ENCODE assay signal across 2 cellular contexts in the genomic region with DNA sequence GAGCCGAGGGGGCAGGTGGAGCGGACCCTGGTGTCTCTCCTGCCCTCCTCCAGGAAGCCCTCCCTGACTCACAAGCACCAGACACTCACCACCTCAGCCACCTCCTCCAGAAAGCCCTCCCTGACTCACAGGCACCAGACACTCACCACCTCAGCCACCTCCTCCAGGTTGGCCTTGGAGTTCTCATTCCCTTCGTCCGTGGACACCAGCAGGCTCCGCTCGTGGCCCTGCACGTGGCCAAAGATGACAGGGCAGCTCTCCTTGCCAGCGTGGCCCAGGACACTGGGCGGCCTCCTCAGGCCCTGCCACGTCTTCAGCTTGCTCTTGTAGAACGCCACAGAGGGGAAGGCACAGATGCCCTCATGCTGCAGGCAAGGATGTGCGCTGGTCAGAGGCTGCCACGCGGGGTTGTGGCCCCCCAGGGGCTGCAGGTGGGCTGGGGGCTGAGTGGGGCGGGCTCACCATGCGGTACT.
TF ChIP-seq lines count a peak whose summit lies in the region.

No MANE protein-coding gene starts in this region.

TF ChIP-seq in IMR-90, 13 proteins besides CTCF, POLR2A, EP300 and RAD21:
- TF ChIP-seq FOS (IDR thresholded peaks at IDR 0.05; ENCODE audit: low read depth, low read length) (no peak), MAZ (IDR thresholded peaks at IDR 0.05; ENCODE audit: borderline replicate concordance, low read depth, low read length) (no peak), CEBPB (IDR thresholded peaks at IDR 0.05; ENCODE audit: low read depth, low read length) (no peak), MAFK (IDR thresholded peaks at IDR 0.05; ENCODE audit: low read depth, low read length) (no peak), CHD1 (IDR thresholded peaks at IDR 0.05; ENCODE audit: low read depth, low read length) (no peak), NFE2L2 (IDR thresholded peaks at IDR 0.05; ENCODE audit: low read depth, low read length) (no peak), SMC3 (IDR thresholded peaks at IDR 0.05; ENCODE audit: low read depth, low read length) (no peak), RCOR1 (IDR thresholded peaks at IDR 0.05; ENCODE audit: insufficient replicate concordance, low read length) (no peak), MXI1 (IDR thresholded peaks at IDR 0.05; ENCODE audit: borderline replicate concordance, low read depth, low read length) (no peak), BHLHE40 (IDR thresholded peaks at IDR 0.05; ENCODE audit: low read depth, low read length) (no peak), RFX5 (IDR thresholded peaks at IDR 0.05; ENCODE audit: low read depth, low read length) (no peak)
- TF ChIP-seq, protein P1, sequence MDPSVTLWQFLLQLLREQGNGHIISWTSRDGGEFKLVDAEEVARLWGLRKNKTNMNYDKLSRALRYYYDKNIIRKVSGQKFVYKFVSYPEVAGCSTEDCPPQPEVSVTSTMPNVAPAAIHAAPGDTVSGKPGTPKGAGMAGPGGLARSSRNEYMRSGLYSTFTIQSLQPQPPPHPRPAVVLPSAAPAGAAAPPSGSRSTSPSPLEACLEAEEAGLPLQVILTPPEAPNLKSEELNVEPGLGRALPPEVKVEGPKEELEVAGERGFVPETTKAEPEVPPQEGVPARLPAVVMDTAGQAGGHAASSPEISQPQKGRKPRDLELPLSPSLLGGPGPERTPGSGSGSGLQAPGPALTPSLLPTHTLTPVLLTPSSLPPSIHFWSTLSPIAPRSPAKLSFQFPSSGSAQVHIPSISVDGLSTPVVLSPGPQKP (IDR thresholded peaks at IDR 0.05; ENCODE audit: borderline replicate concordance, low read depth, low read length): no peak
- TF ChIP-seq, protein P2, sequence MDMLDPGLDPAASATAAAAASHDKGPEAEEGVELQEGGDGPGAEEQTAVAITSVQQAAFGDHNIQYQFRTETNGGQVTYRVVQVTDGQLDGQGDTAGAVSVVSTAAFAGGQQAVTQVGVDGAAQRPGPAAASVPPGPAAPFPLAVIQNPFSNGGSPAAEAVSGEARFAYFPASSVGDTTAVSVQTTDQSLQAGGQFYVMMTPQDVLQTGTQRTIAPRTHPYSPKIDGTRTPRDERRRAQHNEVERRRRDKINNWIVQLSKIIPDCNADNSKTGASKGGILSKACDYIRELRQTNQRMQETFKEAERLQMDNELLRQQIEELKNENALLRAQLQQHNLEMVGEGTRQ (IDR thresholded peaks at IDR 0.05; ENCODE audit: low read depth, low read length): no peak

TF ChIP-seq in H1, 55 proteins besides CTCF, POLR2A, EP300 and RAD21:
- TF ChIP-seq, protein P2 (IDR thresholded peaks at IDR 0.05; ENCODE audit: low read length): no peak
- TF ChIP-seq KDM4A (IDR thresholded peaks at IDR 0.05; ENCODE audit: low read depth, low read length, severe bottlenecking): no peak
- TF ChIP-seq, protein P3, sequence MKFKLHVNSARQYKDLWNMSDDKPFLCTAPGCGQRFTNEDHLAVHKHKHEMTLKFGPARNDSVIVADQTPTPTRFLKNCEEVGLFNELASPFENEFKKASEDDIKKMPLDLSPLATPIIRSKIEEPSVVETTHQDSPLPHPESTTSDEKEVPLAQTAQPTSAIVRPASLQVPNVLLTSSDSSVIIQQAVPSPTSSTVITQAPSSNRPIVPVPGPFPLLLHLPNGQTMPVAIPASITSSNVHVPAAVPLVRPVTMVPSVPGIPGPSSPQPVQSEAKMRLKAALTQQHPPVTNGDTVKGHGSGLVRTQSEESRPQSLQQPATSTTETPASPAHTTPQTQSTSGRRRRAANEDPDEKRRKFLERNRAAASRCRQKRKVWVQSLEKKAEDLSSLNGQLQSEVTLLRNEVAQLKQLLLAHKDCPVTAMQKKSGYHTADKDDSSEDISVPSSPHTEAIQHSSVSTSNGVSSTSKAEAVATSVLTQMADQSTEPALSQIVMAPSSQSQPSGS (IDR thresholded peaks at IDR 0.05; ENCODE audit: low read length): no peak
- TF ChIP-seq TCF12 (IDR thresholded peaks at IDR 0.05; ENCODE audit: low read depth, low read length): no peak
- no peak for TF ChIP-seq SRF (IDR thresholded peaks at IDR 0.05; ENCODE audit: low read depth, low read length)
- TF ChIP-seq YY1 (IDR thresholded peaks at IDR 0.05; ENCODE audit: low read depth, low read length): no peak
- no peak for TF ChIP-seq CEBPB (IDR thresholded peaks at IDR 0.05; ENCODE audit: low read depth, low read length)
- no peak for TF ChIP-seq TAF7 (optimal IDR thresholded peaks at IDR 0.05; ENCODE audit: borderline replicate concordance, low read depth, low read length)
- no peak for TF ChIP-seq KDM1A (IDR thresholded peaks at IDR 0.05; ENCODE audit: borderline replicate concordance, low read length)
- no peak for TF ChIP-seq JUN (IDR thresholded peaks at IDR 0.05; ENCODE audit: low read depth, low read length)
- no peak for TF ChIP-seq JUND (IDR thresholded peaks at IDR 0.05; ENCODE audit: low read length)
- TF ChIP-seq ASH2L (IDR thresholded peaks at IDR 0.05; ENCODE audit: low read length): no peak
- no peak for TF ChIP-seq NRF1 (IDR thresholded peaks at IDR 0.05; ENCODE audit: low read depth, low read length)
- no peak for TF ChIP-seq CHD1 (IDR thresholded peaks at IDR 0.05; ENCODE audit: low read depth, low read length)
- TF ChIP-seq SIX5 (IDR thresholded peaks at IDR 0.05; ENCODE audit: low read depth, low read length): no peak
- no peak for TF ChIP-seq SUZ12 (IDR thresholded peaks at IDR 0.05; ENCODE audit: low read length)
- TF ChIP-seq KDM5A (IDR thresholded peaks at IDR 0.05; ENCODE audit: low read length): no peak
- TF ChIP-seq ZNF274 (IDR thresholded peaks at IDR 0.05; ENCODE audit: borderline replicate concordance, extremely low read depth, low read length): no peak
- TF ChIP-seq EZH2 (IDR thresholded peaks at IDR 0.05; ENCODE audit: low read depth, low read length, severe bottlenecking): no peak
- TF ChIP-seq CHD2 (IDR thresholded peaks at IDR 0.05; ENCODE audit: low read length): no peak
